In genomic region chr7:110600983-110601382, GRCh38 we compare ENCODE assay signal across 24 cellular contexts.
DNase-seq lines count a peak whose midpoint lies in the region; ATAC-seq and TF ChIP-seq lines count a peak whose summit lies in the region.
"Had no signal": no experiment of that assay in that cellular context is flagged by ENCODE, and none has a peak within 500 bp of the region (broad histone marks: within the 10 kb centered on the region; RNA-seq: fewer than 3 reads in every experiment).

No MANE protein-coding gene starts in this region.

- no peaks in the 10 kb centered on the region for H3F3A ChIP-seq in GM23338 (replicated peaks; ENCODE audit: low read depth)
- no peaks in the 10 kb centered on the region for H3F3A ChIP-seq in neural progenitor cell (ENCODE audit: low read depth)

- no peak overlapping the region for H3K27ac ChIP-seq in GM23338 (ENCODE audit: low read depth)
- H3K27ac ChIP-seq in neural progenitor cell: no peak overlapping the region
- H3K27ac ChIP-seq: tibial nerve had no signal

- H2AFZ ChIP-seq in GM23338 (no peak overlapping the region), neural progenitor cell (replicated peaks) (peak overlapping the region; percentile 12)

- H3K9me2 ChIP-seq in GM23338 (ENCODE audit: insufficient read depth): no peaks in the 10 kb centered on the region

- no peak for ATAC-seq in GM23338
- ATAC-seq: activated CD8-positive, alpha-beta T cell treated with anti-CD3 and anti-CD28 coated beads, Interleukin-2, amount 10 ng/mL, durations not matched to agents 7 days and 5 days; CD8-positive, alpha-beta T cell; mucosa of descending colon; Panc1; sciatic nerve; stimulated activated naive CD8-positive, alpha-beta T cell treated with anti-CD3 and anti-CD28 coated beads, Interleukin-15, amount 100 ng/mL, for 72 hours had no signal

- no peaks in the 10 kb centered on the region for H3K36me3 ChIP-seq in GM23338 (ENCODE audit: insufficient read depth)
- H3K36me3 ChIP-seq in neural progenitor cell: no peaks in the 10 kb centered on the region
- H3K36me3 ChIP-seq: tibial nerve had no signal

- DNase-seq in GM23338 (ENCODE audit: low spot score): no peak
- peak; percentile 64 for DNase-seq in NCI-H1436 (lab: John Stamatoyannopoulos, UW)
- DNase-seq in NCI-H345 treated with DMSO at 0.1 percent for 48 hours (lab: John Stamatoyannopoulos, UW; ENCODE audit: unreplicated experiment): peak; percentile 16
- no peak for DNase-seq in neural progenitor cell (ENCODE audit: low spot score)
- no peak for DNase-seq in activated CD4-positive, alpha-beta T cell treated with anti-CD3 and anti-CD28 coated beads, Interleukin-2, amount 50 U/mL, for 1 hour
- no peak for DNase-seq in HK-2 (ENCODE audit: unreplicated experiment)
- no peak for DNase-seq in immature natural killer cell
- no peak for DNase-seq in GDM1 (lab: John Stamatoyannopoulos, UW)
- DNase-seq: activated CD8-positive, alpha-beta T cell treated with anti-CD3 and anti-CD28 coated beads, Interleukin-2, amount 10 ng/mL, durations not matched to agents 7 days and 5 days; activated effector memory CD4-positive, alpha-beta T cell treated with anti-CD3 and anti-CD28 coated beads, Interleukin-2, amount 50 U/mL, for 16 hours; activated naive CD8-positive, alpha-beta T cell treated with anti-CD3 and anti-CD28 coated beads, Interleukin-2, amount 10 ng/mL, durations not matched to agents 7 days and 5 days; activated T-cell treated with anti-CD3 and anti-CD28 coated beads for 4 hours; CD8-positive, alpha-beta T cell; DMS153; dorsolateral prefrontal cortex; HCEC 1CT; mucosa of descending colon; SIG-M5; stimulated activated naive CD8-positive, alpha-beta T cell treated with anti-CD3 and anti-CD28 coated beads, Interleukin-15, amount 100 ng/mL, for 72 hours had no signal

- H3K9me3 Mint-ChIP-seq in GM23338 (no peaks in the 10 kb centered on the region), neural progenitor cell (peaks cover 2% of the 10 kb centered on the region), immature natural killer cell (peaks cover 12 to 57% (median 24%) of the 10 kb centered on the region in 6 donors)
- H3K9me3 Mint-ChIP-seq: CD8-positive, alpha-beta T cell; nephron; stimulated activated naive CD8-positive, alpha-beta T cell treated with anti-CD3 and anti-CD28 coated beads, Interleukin-15, amount 100 ng/mL, for 72 hours had no signal

- no peak overlapping the region for H3K9ac ChIP-seq in neural progenitor cell

- peaks cover 23% of the 10 kb centered on the region for H3K4me1 Mint-ChIP-seq in GM23338
- H3K4me1 Mint-ChIP-seq in neural progenitor cell: peaks cover 3% of the 10 kb centered on the region
- H3K4me1 Mint-ChIP-seq in immature natural killer cell: no peaks in the 10 kb centered on the region
- H3K4me1 Mint-ChIP-seq: stimulated activated naive CD8-positive, alpha-beta T cell treated with anti-CD3 and anti-CD28 coated beads, Interleukin-15, amount 100 ng/mL, for 72 hours had no signal

- no peaks in the 10 kb centered on the region for H3K27me3 ChIP-seq in GM23338 (ENCODE audit: insufficient read depth)
- no peaks in the 10 kb centered on the region for H3K27me3 ChIP-seq in neural progenitor cell
- H3K27me3 ChIP-seq: dorsolateral prefrontal cortex, tibial nerve had no signal

- H3K27me3 Mint-ChIP-seq in GM23338 (ENCODE audit: insufficient read depth, low read depth, poor library complexity) (peaks cover 2% of the 10 kb centered on the region), neural progenitor cell (ENCODE audit: insufficient read depth, low read depth) (no peaks in the 10 kb centered on the region), immature natural killer cell (ENCODE audit: low read depth in 3 of 3) (no peaks in the 10 kb centered on the region)
- H3K27me3 Mint-ChIP-seq: activated naive CD8-positive, alpha-beta T cell treated with anti-CD3 and anti-CD28 coated beads, Interleukin-2, amount 10 ng/mL, durations not matched to agents 7 days and 5 days; stimulated activated naive CD8-positive, alpha-beta T cell treated with anti-CD3 and anti-CD28 coated beads, Interleukin-15, amount 100 ng/mL, for 72 hours had no signal

- H3K4me1 ChIP-seq in GM23338 (ENCODE audit: insufficient read depth): peaks cover 22% of the 10 kb centered on the region
- H3K4me1 ChIP-seq in neural progenitor cell: peaks cover under 1% of the 10 kb centered on the region
- H3K4me1 ChIP-seq: tibial nerve had no signal

- no peak overlapping the region for H3K4me3 ChIP-seq in GM23338
- H3K4me3 ChIP-seq in neural progenitor cell: no peak overlapping the region
- H3K4me3 ChIP-seq: dorsolateral prefrontal cortex, lung, mucosa of descending colon, tibial nerve had no signal

- no peaks in the 10 kb centered on the region for H3K9me3 ChIP-seq in neural progenitor cell (ENCODE audit: low read depth)
- H3K9me3 ChIP-seq: mucosa of descending colon, tibial nerve had no signal

- peak overlapping the region; percentile 24; the same call in 1 of the 2 replicates for H3K4me2 ChIP-seq in GM23338
- no peak overlapping the region for H3K4me2 ChIP-seq in neural progenitor cell

- no peaks in the 10 kb centered on the region for H4K20me1 ChIP-seq in GM23338 (replicated peaks; ENCODE audit: insufficient read depth)
- no peaks in the 10 kb centered on the region for H4K20me1 ChIP-seq in neural progenitor cell (ENCODE audit: low read depth)

- no peak overlapping the region for H3K27ac Mint-ChIP-seq in GM23338
- no peak overlapping the region for H3K27ac Mint-ChIP-seq in neural progenitor cell
- H3K27ac Mint-ChIP-seq in immature natural killer cell: no peak overlapping the region
- H3K27ac Mint-ChIP-seq: activated CD8-positive, alpha-beta T cell treated with anti-CD3 and anti-CD28 coated beads, Interleukin-2, amount 10 ng/mL, durations not matched to agents 7 days and 5 days; activated naive CD8-positive, alpha-beta T cell treated with anti-CD3 and anti-CD28 coated beads, Interleukin-2, amount 10 ng/mL, durations not matched to agents 7 days and 5 days; CD8-positive, alpha-beta T cell; stimulated activated naive CD8-positive, alpha-beta T cell treated with anti-CD3 and anti-CD28 coated beads, Interleukin-15, amount 100 ng/mL, for 72 hours had no signal

- H3K4me3 Mint-ChIP-seq in GM23338: no peak overlapping the region
- no peak overlapping the region for H3K4me3 Mint-ChIP-seq in neural progenitor cell
- no peak overlapping the region for H3K4me3 Mint-ChIP-seq in immature natural killer cell
- H3K4me3 Mint-ChIP-seq: activated CD8-positive, alpha-beta T cell treated with anti-CD3 and anti-CD28 coated beads, Interleukin-2, amount 10 ng/mL, durations not matched to agents 7 days and 5 days; activated naive CD8-positive, alpha-beta T cell treated with anti-CD3 and anti-CD28 coated beads, Interleukin-2, amount 10 ng/mL, durations not matched to agents 7 days and 5 days; CD8-positive, alpha-beta T cell; nephron; stimulated activated naive CD8-positive, alpha-beta T cell treated with anti-CD3 and anti-CD28 coated beads, Interleukin-15, amount 100 ng/mL, for 72 hours had no signal

- no peaks in the 10 kb centered on the region for H3K79me2 ChIP-seq in GM23338 (replicated peaks; ENCODE audit: insufficient read depth)
- H3K79me2 ChIP-seq in neural progenitor cell (ENCODE audit: low read depth): no peaks in the 10 kb centered on the region

- TF ChIP-seq CTCF in GM23338 (conservative IDR thresholded peaks at IDR 0.05; ENCODE audit: low read depth in 2 of 2) (no peak), neural progenitor cell (IDR thresholded peaks at IDR 0.05) (no peak)

- H3K36me3 Mint-ChIP-seq in GM23338 (ENCODE audit: low read depth) (no peaks in the 10 kb centered on the region), neural progenitor cell (no peaks in the 10 kb centered on the region), immature natural killer cell (no peaks in the 10 kb centered on the region)
- H3K36me3 Mint-ChIP-seq: CD8-positive, alpha-beta T cell had no signal

TF ChIP-seq in GM23338, 12 proteins besides CTCF, POLR2A, EP300 and RAD21 (continues in another document):
- TF ChIP-seq JUNB (IDR thresholded peaks at IDR 0.05; ENCODE audit: unreplicated experiment): no peak
- no peak for TF ChIP-seq EZH2phosphoT487 (IDR thresholded peaks at IDR 0.05; ENCODE audit: unreplicated experiment)
- no peak for TF ChIP-seq ZNF114 (CRISPR knock-in tag; IDR thresholded peaks at IDR 0.05)

Comparison
In these comparisons a context has a peak if more than half of its experiments do, and no peak if none do; other contexts are left out.
1. DNase-seq: peak in NCI-H1436 (single experiment) and NCI-H345 treated with DMSO at 0.1 percent for 48 hours (single experiment); none in GM23338 (single experiment), neural progenitor cell (single experiment), activated CD4-positive, alpha-beta T cell treated with anti-CD3 and anti-CD28 coated beads, Interleukin-2, amount 50 U/mL, for 1 hour (single experiment), HK-2 (single experiment), immature natural killer cell (0 of 3) and GDM1 (single experiment).